In the genomic region with DNA sequence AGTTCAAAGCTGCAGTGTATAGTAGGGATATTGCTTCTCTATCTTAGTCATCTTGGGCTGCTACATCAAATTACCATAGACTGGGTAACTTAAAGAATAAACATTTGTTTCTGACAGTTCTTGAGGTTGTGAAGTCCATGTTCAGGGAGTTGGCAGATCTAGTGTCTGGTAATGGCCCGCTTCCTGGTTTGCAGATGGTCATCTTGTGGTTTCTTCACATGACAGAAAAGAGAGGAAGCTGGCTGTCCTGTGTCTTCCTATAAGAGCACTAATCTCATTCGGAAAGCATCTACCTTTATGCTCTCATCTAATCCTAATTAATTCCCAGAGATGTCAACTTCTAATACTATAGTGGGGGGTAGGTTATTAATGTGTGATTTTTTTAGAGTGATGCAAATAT, we compare ENCODE assay signal across 21 cellular contexts.
"Had no signal": no experiment of that assay in that cellular context is flagged by ENCODE, and none has a peak within 500 bp of the region (broad histone marks: within the 10 kb centered on the region; RNA-seq: fewer than 3 reads in every experiment).

No MANE protein-coding gene starts in this region.

- ATAC-seq: activated naive CD4-positive, alpha-beta T cell treated with anti-CD3 and anti-CD28 coated beads, Interleukin-2, amount 50 U/mL, for 72 hours; activated T-helper 17 cell treated with anti-CD3 and anti-CD28 coated beads, Interleukin-2, amount 50 U/mL, for 72 hours had no signal

- H3K4me3 ChIP-seq: left ventricle myocardium inferior, ovary, prostate gland, sigmoid colon, transverse colon had no signal

- H3K27me3 ChIP-seq: ovary, sigmoid colon, transverse colon had no signal

- H3K9me3 ChIP-seq: prostate gland, sigmoid colon had no signal

- H3K36me3 ChIP-seq: ovary, prostate gland, sigmoid colon, transverse colon, WERI-Rb-1 had no signal

- H3K27ac ChIP-seq: left ventricle myocardium inferior, ovary, prostate gland, sigmoid colon, transverse colon, WERI-Rb-1 had no signal

- DNase-seq: activated CD4-positive, alpha-beta memory T cell treated with anti-CD3 and anti-CD28 coated beads, Interleukin-2, amount 10 ng/mL, durations not matched to agents 7 days and 5 days; activated CD4-positive, alpha-beta T cell treated with anti-CD3 and anti-CD28 coated beads for 1 hour; activated CD4-positive, alpha-beta T cell treated with anti-CD3 and anti-CD28 coated beads, Interleukin-2, amount 10 ng/mL, durations not matched to agents 7 days and 5 days; activated CD8-positive, alpha-beta memory T cell treated with anti-CD3 and anti-CD28 coated beads, Interleukin-2, amount 50 U/mL, for 48 hours; activated T-cell treated with anti-CD3 and anti-CD28 coated beads, Interleukin-2, amount 50 U/mL, for 24 hours; effector memory CD4-positive, alpha-beta T cell; left ventricle myocardium inferior; naive B cell; nephron progenitor cell; ovary; retina; sigmoid colon; small intestine; stimulated activated CD4-positive, alpha-beta T cell treated with anti-CD3 and anti-CD28 coated beads, Interleukin-1b, Interleukin-23, amount 100 ng/mL, for 48 hours; stimulated activated naive CD4-positive, alpha-beta T cell; T-helper 1 cell; transverse colon; WERI-Rb-1 had no signal

- H3K4me1 ChIP-seq: prostate gland, sigmoid colon had no signal
